Comparison of ENCODE assay signal across 1 cellular context in genomic region chr6:27757307-27757706, GRCh38.
TF ChIP-seq lines count a peak whose summit lies in the region.

No MANE protein-coding gene starts in this region.

TF ChIP-seq in GM12878, 131 proteins besides CTCF, POLR2A, EP300 and RAD21 (continued from another document):
- TF ChIP-seq, protein P1, sequence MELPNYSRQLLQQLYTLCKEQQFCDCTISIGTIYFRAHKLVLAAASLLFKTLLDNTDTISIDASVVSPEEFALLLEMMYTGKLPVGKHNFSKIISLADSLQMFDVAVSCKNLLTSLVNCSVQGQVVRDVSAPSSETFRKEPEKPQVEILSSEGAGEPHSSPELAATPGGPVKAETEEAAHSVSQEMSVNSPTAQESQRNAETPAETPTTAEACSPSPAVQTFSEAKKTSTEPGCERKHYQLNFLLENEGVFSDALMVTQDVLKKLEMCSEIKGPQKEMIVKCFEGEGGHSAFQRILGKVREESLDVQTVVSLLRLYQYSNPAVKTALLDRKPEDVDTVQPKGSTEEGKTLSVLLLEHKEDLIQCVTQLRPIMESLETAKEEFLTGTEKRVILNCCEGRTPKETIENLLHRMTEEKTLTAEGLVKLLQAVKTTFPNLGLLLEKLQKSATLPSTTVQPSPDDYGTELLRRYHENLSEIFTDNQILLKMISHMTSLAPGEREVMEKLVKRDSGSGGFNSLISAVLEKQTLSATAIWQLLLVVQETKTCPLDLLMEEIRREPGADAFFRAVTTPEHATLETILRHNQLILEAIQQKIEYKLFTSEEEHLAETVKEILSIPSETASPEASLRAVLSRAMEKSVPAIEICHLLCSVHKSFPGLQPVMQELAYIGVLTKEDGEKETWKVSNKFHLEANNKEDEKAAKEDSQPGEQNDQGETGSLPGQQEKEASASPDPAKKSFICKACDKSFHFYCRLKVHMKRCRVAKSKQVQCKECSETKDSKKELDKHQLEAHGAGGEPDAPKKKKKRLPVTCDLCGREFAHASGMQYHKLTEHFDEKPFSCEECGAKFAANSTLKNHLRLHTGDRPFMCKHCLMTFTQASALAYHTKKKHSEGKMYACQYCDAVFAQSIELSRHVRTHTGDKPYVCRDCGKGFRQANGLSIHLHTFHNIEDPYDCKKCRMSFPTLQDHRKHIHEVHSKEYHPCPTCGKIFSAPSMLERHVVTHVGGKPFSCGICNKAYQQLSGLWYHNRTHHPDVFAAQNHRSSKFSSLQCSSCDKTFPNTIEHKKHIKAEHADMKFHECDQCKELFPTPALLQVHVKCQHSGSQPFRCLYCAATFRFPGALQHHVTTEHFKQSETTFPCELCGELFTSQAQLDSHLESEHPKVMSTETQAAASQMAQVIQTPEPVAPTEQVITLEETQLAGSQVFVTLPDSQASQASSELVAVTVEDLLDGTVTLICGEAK (IDR thresholded peaks at IDR 0.05; ENCODE audit: borderline replicate concordance): no peak
- no peak for TF ChIP-seq HDAC6 (IDR thresholded peaks at IDR 0.05; ENCODE audit: unreplicated experiment)
- TF ChIP-seq, protein P2, sequence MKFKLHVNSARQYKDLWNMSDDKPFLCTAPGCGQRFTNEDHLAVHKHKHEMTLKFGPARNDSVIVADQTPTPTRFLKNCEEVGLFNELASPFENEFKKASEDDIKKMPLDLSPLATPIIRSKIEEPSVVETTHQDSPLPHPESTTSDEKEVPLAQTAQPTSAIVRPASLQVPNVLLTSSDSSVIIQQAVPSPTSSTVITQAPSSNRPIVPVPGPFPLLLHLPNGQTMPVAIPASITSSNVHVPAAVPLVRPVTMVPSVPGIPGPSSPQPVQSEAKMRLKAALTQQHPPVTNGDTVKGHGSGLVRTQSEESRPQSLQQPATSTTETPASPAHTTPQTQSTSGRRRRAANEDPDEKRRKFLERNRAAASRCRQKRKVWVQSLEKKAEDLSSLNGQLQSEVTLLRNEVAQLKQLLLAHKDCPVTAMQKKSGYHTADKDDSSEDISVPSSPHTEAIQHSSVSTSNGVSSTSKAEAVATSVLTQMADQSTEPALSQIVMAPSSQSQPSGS (IDR thresholded peaks at IDR 0.05; ENCODE audit: low read length): no peak
- TF ChIP-seq NBN (IDR thresholded peaks at IDR 0.05): peak; percentile 60; the same call in 1 of the 2 replicates
- TF ChIP-seq, protein P3, sequence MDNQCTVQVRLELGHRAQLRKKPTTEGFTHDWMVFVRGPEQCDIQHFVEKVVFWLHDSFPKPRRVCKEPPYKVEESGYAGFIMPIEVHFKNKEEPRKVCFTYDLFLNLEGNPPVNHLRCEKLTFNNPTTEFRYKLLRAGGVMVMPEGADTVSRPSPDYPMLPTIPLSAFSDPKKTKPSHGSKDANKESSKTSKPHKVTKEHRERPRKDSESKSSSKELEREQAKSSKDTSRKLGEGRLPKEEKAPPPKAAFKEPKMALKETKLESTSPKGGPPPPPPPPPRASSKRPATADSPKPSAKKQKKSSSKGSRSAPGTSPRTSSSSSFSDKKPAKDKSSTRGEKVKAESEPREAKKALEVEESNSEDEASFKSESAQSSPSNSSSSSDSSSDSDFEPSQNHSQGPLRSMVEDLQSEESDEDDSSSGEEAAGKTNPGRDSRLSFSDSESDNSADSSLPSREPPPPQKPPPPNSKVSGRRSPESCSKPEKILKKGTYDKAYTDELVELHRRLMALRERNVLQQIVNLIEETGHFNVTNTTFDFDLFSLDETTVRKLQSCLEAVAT (IDR thresholded peaks at IDR 0.05): 0 out of 2 replicates have a peak, but pooled peaks have one; percentile 48
- TF ChIP-seq SIX5 (IDR thresholded peaks at IDR 0.05; ENCODE audit: low read depth, low read length, severe bottlenecking): no peak
- TF ChIP-seq ZNF24 (IDR thresholded peaks at IDR 0.05): no peak
- peak; percentile 31; the same call in 1 of the 2 replicates for TF ChIP-seq SMARCA5 (IDR thresholded peaks at IDR 0.05)
- TF ChIP-seq RB1 (IDR thresholded peaks at IDR 0.05; ENCODE audit: borderline replicate concordance): peak; percentile 95; the same call in 1 of the 2 replicates
- TF ChIP-seq LARP7 (IDR thresholded peaks at IDR 0.05): peak; percentile 83; the same call in 1 of the 2 replicates
- TF ChIP-seq RELB (IDR thresholded peaks at IDR 0.05; ENCODE audit: low read depth): peak; percentile 44; the same call in 1 of the 2 replicates
- peak; percentile 55; the same call in 1 of the 2 replicates for TF ChIP-seq BACH1 (IDR thresholded peaks at IDR 0.05; ENCODE audit: borderline replicate concordance)
- TF ChIP-seq ASH2L (IDR thresholded peaks at IDR 0.05; ENCODE audit: borderline replicate concordance, low read depth): no peak
- no peak for TF ChIP-seq SREBF2 (IDR thresholded peaks at IDR 0.05; ENCODE audit: low read length)
- TF ChIP-seq TAF1 (IDR thresholded peaks at IDR 0.05; ENCODE audit: borderline replicate concordance, low read depth, low read length): peak; percentile 41; the same call in 1 of the 2 replicates
- TF ChIP-seq NKRF (conservative IDR thresholded peaks at IDR 0.05): 0 out of 2 replicates have a peak, but pooled peaks have one; percentile 19
- peak in 1 of 2 experiments; percentile 36; a peak in 1 of 4 replicates for TF ChIP-seq BHLHE40 (IDR thresholded peaks at IDR 0.05; ENCODE audit: borderline replicate concordance in 1 of 2, low read depth in 2 of 2, low read length in 1 of 2)
- no peak for TF ChIP-seq SP1 (IDR thresholded peaks at IDR 0.05; ENCODE audit: low read depth, low read length)
- peak; percentile 83 for TF ChIP-seq IKZF1 (conservative IDR thresholded peaks at IDR 0.05)
- TF ChIP-seq YY1 (IDR thresholded peaks at IDR 0.05; ENCODE audit: low read depth, low read length): no peak
TF ChIP-seq in GM12878: peak in this region for 26.
